11 cellular contexts compared by ENCODE assay signal in genomic region chr12:10361084-10361483, GRCh38. TPM values are rescaled to one million over a fixed set of nuclear protein-coding genes. Genes with fewer than 3 reads are reported as not detected.
DNase-seq lines count a peak whose midpoint lies in the region.
"Had no signal": no experiment of that assay in that cellular context is flagged by ENCODE, and none has a peak within 500 bp of the region (broad histone marks: within the 10 kb centered on the region; RNA-seq: fewer than 3 reads in every experiment).

No MANE protein-coding gene starts in this region.

- H3K4me3 ChIP-seq in esophagus (ENCODE audit: low read depth in 1 of 2, low read length in 2 of 2) (no peak overlapping the region), skin epidermis (peak overlapping the region in 1 of 7 experiments; percentile 9), MG63 (no peak overlapping the region)
- H3K4me3 ChIP-seq: A549, GM23248 had no signal

- H3K27ac ChIP-seq in esophagus (ENCODE audit: low read depth in 2 of 2, low read length in 1 of 2) (peak overlapping the region; percentile 49 to 75), skin epidermis (peak overlapping the region in 16 of 21 experiments; percentile 39 to 93 (median 79))
- H3K27ac ChIP-seq: A549, GM23248 had no signal

- H3K27me3 ChIP-seq in esophagus (ENCODE audit: control insufficient read depth in 1 of 2, insufficient read depth in 2 of 2, low read length in 2 of 2) (no peaks in the 10 kb centered on the region), MG63 (no peaks in the 10 kb centered on the region)

- DNase-seq in NCI-H1092 treated with DMSO at 0.1 percent for 48 hours (lab: John Stamatoyannopoulos, UW) (peak; percentile 34), NCI-H1092 (lab: John Stamatoyannopoulos, UW) (no peak), NCI-H748 (lab: John Stamatoyannopoulos, UW; ENCODE audit: unreplicated experiment) (peak; percentile 55), T-helper 2 cell (no peak), MG63 (no peak)
- no peak for DNase-seq in activated naive CD4-positive, alpha-beta T cell treated with Interleukin-2 at 50 U/mL for 16 hours

- 48 to 65% methylated on average over 4 of the region's 4 CpGs for WGBS in esophagus, 2 donors

- H3K4me1 ChIP-seq in esophagus (ENCODE audit: control insufficient read depth in 2 of 2, insufficient read depth in 2 of 2, low read length in 1 of 2), result peaks cover 0 to 5% of the 10 kb centered on the region in 2 donors

- H3K36me3 ChIP-seq in esophagus (ENCODE audit: control insufficient read depth in 2 of 2, insufficient read depth in 2 of 2, low read length in 1 of 2) (no peaks in the 10 kb centered on the region), MG63 (no peaks in the 10 kb centered on the region)

- H3K9me3 ChIP-seq in esophagus (ENCODE audit: control insufficient read depth in 2 of 2, insufficient read depth in 1 of 2, low read depth in 1 of 2, low read length in 1 of 2) (no peaks in the 10 kb centered on the region), MG63 (no peaks in the 10 kb centered on the region)
- H3K9me3 ChIP-seq: A549 had no signal

RNA-seq across cellular contexts. Expression of gene KLRK1, which starts 28.8 kb away (rescaled TPM):
- 1 to 10 TPM; 2.7 to 3.8 TPM for polyA plus RNA-seq in esophagus
- not detected in 2 replicates for total RNA-seq in MG63 (2014; rRNA removed; shearing (Covaris generic); ENCODE audit: low replicate concordance)
- total RNA-seq: GM23248, mesothelial cell of epicardium had no signal
- polyA plus RNA-seq: A549, GM23248 had no signal

RNA-seq across cellular contexts. Expression of gene KLRC4, which starts 48.5 kb away (rescaled TPM):
- under 1 TPM in 1 of 2 donors, not detected in 1; 0.04 TPM for polyA plus RNA-seq in esophagus
- total RNA-seq in MG63 (2014; rRNA removed; shearing (Covaris generic); ENCODE audit: low replicate concordance), result not detected in 2 replicates
- total RNA-seq: GM23248, mesothelial cell of epicardium had no signal
- polyA plus RNA-seq: A549, GM23248 had no signal

RNA-seq across cellular contexts. Expression of gene KLRD1, which starts 53.4 kb away (rescaled TPM):
- under 1 TPM; 0.16 to 0.46 TPM for polyA plus RNA-seq in esophagus
- not detected in 2 replicates for total RNA-seq in MG63 (2014; rRNA removed; shearing (Covaris generic); ENCODE audit: low replicate concordance)

RNA-seq across cellular contexts. Expression of gene KLRC3, which starts 59.3 kb away (rescaled TPM):
- polyA plus RNA-seq in esophagus, result under 1 TPM; 0.06 to 0.18 TPM
- total RNA-seq in MG63 (2014; rRNA removed; shearing (Covaris generic); ENCODE audit: low replicate concordance), result not detected in 2 replicates
- total RNA-seq: GM23248, mesothelial cell of epicardium had no signal
- polyA plus RNA-seq: GM23248 had no signal

Comparison
In these comparisons a context has a peak if more than half of its experiments do, and no peak if none do; other contexts are left out.
1. DNase-seq: peak in NCI-H1092 treated with DMSO at 0.1 percent for 48 hours (single experiment) and NCI-H748 (single experiment); none in NCI-H1092 (single experiment), T-helper 2 cell (0 of 5), activated naive CD4-positive, alpha-beta T cell treated with Interleukin-2 at 50 U/mL for 16 hours (single experiment) and MG63 (single experiment).